21 cellular contexts compared by ENCODE assay signal in genomic region chr5:106691701-106692100, GRCh38.
"Had no signal": no experiment of that assay in that cellular context is flagged by ENCODE, and none has a peak within 500 bp of the region (broad histone marks: within the 10 kb centered on the region; RNA-seq: fewer than 3 reads in every experiment).

No MANE protein-coding gene starts in this region.

- DNase-seq: activated CD4-positive, alpha-beta T cell treated with anti-CD3 and anti-CD28 coated beads for 1 hour; activated T-cell treated with anti-CD3 and anti-CD28 coated beads, Interleukin-2, amount 50 U/mL, for 1 hour; aorta; cortex of kidney; endodermal cell; foreskin keratinocyte; glutamatergic neuron; hypothalamus; left cardiac atrium; mesendoderm; naive B cell; spleen; stimulated activated CD4-positive, alpha-beta T cell treated with anti-CD3 and anti-CD28 coated beads, Interleukin-4, amount 100 ng/mL, for 1 hour; stimulated activated naive CD4-positive, alpha-beta T cell; T-helper 1 cell; upper lobe of left lung had no signal

- H3K27ac ChIP-seq: breast epithelium, foreskin keratinocyte, right atrium auricular region, spleen, upper lobe of left lung had no signal

- FAIRE-seq: TTC549 had no signal

- H3K4me1 ChIP-seq: breast epithelium, foreskin keratinocyte, right atrium auricular region, spleen, upper lobe of left lung had no signal

- H3K9me3 ChIP-seq: breast epithelium, right atrium auricular region, spleen, upper lobe of left lung had no signal

- H3K36me3 ChIP-seq: breast epithelium, right atrium auricular region, spleen, upper lobe of left lung had no signal

- H3K27me3 ChIP-seq: breast epithelium, foreskin keratinocyte, right atrium auricular region, spleen, upper lobe of left lung had no signal

- H3K4me3 ChIP-seq: breast epithelium, right atrium auricular region, spleen, upper lobe of left lung had no signal

- ATAC-seq: activated naive CD4-positive, alpha-beta T cell treated with anti-CD3 and anti-CD28 coated beads, Interleukin-2, amount 50 U/mL, for 72 hours; activated T-helper 17 cell treated with anti-CD3 and anti-CD28 coated beads, Interleukin-2, amount 50 U/mL, for 72 hours; foreskin keratinocyte; left cardiac atrium had no signal
